In genomic region chr1:41537257-41537656, GRCh38 we compare ENCODE assay signal across 13 cellular contexts. TPM values are rescaled to one million over a fixed set of nuclear protein-coding genes. Genes with fewer than 3 reads are reported as not detected.
A peak's percentile ranks its signal among the peaks of the same experiment; 100 is the strongest.
DNase-seq lines count a peak whose midpoint lies in the region; FAIRE-seq and TF ChIP-seq lines count a peak whose summit lies in the region.
"Had no signal": no experiment of that assay in that cellular context is flagged by ENCODE, and none has a peak within 500 bp of the region (broad histone marks: within the 10 kb centered on the region; RNA-seq: fewer than 3 reads in every experiment).

No MANE protein-coding gene starts in this region.

- TF ChIP-seq CTCF in right atrium auricular region (IDR thresholded peaks at IDR 0.05): no peak
- TF ChIP-seq CTCF in spleen (IDR thresholded peaks at IDR 0.05 in 8 of 11, conservative IDR thresholded peaks at IDR 0.05 in 3 of 11): peak in 1 of 11 experiments; percentile 20

- no peak for DNase-seq in GM12891 (ENCODE audit: insufficient read length, low spot score)
- peak; percentile 65 for DNase-seq in T1000 (lab: John Stamatoyannopoulos, UW)
- DNase-seq in right atrium auricular region (ENCODE audit: low spot score): no peak
- peak; percentile 59 for DNase-seq in spleen
- no peak for DNase-seq in NCI-H1105 treated with DMSO at 0.1 percent for 48 hours (lab: John Stamatoyannopoulos, UW)
- DNase-seq in effector CD4-positive, alpha-beta T cell: no peak
- no peak for DNase-seq in RPMI8226
- DNase-seq: activated CD8-positive, alpha-beta memory T cell treated with anti-CD3 and anti-CD28 coated beads, Interleukin-2, amount 50 U/mL, for 48 hours; stimulated activated CD4-positive, alpha-beta T cell treated with anti-CD3 and anti-CD28 coated beads, Interleukin-4, amount 100 ng/mL, for 24 hours had no signal

- WGBS in spleen, 5 donors: 74 to 85% (median 79%) methylated on average over 6 of the region's 6 CpGs

- TF ChIP-seq POLR2A in GM12891 (IDR thresholded peaks at IDR 0.05; ENCODE audit: low read depth, low read length): no peak
- TF ChIP-seq POLR2A in spleen (IDR thresholded peaks at IDR 0.05): no peak

- H3K27me3 ChIP-seq in right atrium auricular region (no peaks in the 10 kb centered on the region), spleen (replicated peaks in 1 of 7) (no peaks in the 10 kb centered on the region)
- H3K27me3 ChIP-seq: ovary had no signal

- H3K9me3 ChIP-seq in right atrium auricular region: no peaks in the 10 kb centered on the region
- no peaks in the 10 kb centered on the region for H3K9me3 ChIP-seq in spleen
- H3K9me3 ChIP-seq: ovary had no signal

- peak; percentile 68 for FAIRE-seq in GM12891 (lab: Jason Lieb, UNC)

- H3K4me1 ChIP-seq in right atrium auricular region (peaks cover 0 to 64% of the 10 kb centered on the region in 2 donors), spleen (peaks cover 7 to 32% (median 23%) of the 10 kb centered on the region in 6 donors)

- no peak overlapping the region for H3K4me3 ChIP-seq in right atrium auricular region
- H3K4me3 ChIP-seq in spleen: no peak overlapping the region
- H3K4me3 ChIP-seq: GM23248, hepatocyte, ovary had no signal

- intact Hi-C loops in spleen (cut with DNase I; ENCODE audit: low total_unique reads): no loop called here

- H3K27ac ChIP-seq in right atrium auricular region: peak overlapping the region; percentile 83 to 84
- no peak overlapping the region for H3K27ac ChIP-seq in spleen
- H3K27ac ChIP-seq: GM23248, hepatocyte, ovary had no signal

- H3K36me3 ChIP-seq in right atrium auricular region (no peaks in the 10 kb centered on the region), spleen (peaks cover 0 to 9% (median 0%) of the 10 kb centered on the region in 6 donors)
- H3K36me3 ChIP-seq: ovary had no signal

TF ChIP-seq in GM12891, 5 proteins besides CTCF, POLR2A, EP300 and RAD21:
- TF ChIP-seq PAX5 (IDR thresholded peaks at IDR 0.05; ENCODE audit: insufficient read depth, low read length, severe bottlenecking) (no peak), POLR2AphosphoS5 (IDR thresholded peaks at IDR 0.05; ENCODE audit: low read depth, low read length) (no peak), POU2F2 (IDR thresholded peaks at IDR 0.05; ENCODE audit: low read depth, low read length) (no peak), SPI1 (IDR thresholded peaks at IDR 0.05; ENCODE audit: low read depth, low read length) (no peak), TAF1 (IDR thresholded peaks at IDR 0.05; ENCODE audit: low read depth, low read length) (no peak)

RNA-seq across cellular contexts. Expression of gene EDN2, which starts 52.8 kb away (rescaled TPM):
- polyA plus RNA-seq in GM12891 (2012; ENCODE audit: low read depth, missing spikeins): 0.37 TPM
- total RNA-seq in right atrium auricular region: under 1 TPM in 1 of 2 donors, not detected in 1; 0.78 TPM
- not detected for total RNA-seq in spleen
- not detected for polyA plus RNA-seq in spleen
- total RNA-seq: GM23248, lung microvascular endothelial cell had no signal
- polyA plus RNA-seq: GM23248, ovary had no signal

Comparison
In these comparisons a context has a peak if more than half of its experiments do, and no peak if none do; other contexts are left out.
1. DNase-seq: peak in T1000 (single experiment) and spleen (single experiment); none in GM12891 (single experiment), right atrium auricular region (single experiment), NCI-H1105 treated with DMSO at 0.1 percent for 48 hours (single experiment), effector CD4-positive, alpha-beta T cell (single experiment) and RPMI8226 (single experiment).
2. H3K27ac ChIP-seq: peak in right atrium auricular region (2 of 2); none in spleen (0 of 8).